Comparison of ENCODE assay signal across 11 cellular contexts in the genomic region with DNA sequence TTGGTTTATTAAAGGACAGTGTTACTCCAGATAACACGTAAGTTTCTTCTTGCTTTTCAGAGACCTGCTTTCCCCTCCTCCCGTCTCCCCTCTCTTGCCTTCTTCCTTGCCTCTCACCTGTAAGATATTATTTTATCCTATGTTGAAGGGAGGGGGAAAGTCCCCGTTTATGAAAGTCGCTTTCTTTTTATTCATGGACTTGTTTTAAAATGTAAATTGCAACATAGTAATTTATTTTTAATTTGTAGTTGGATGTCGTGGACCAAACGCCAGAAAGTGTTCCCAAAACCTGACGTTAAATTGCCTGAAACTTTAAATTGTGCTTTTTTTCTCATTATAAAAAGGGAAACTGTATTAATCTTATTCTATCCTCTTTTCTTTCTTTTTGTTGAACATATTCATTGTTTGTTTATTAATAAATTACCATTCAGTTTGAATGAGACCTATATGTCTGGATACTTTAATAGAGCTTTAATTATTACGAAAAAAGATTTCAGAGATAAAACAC. TPM values are rescaled to one million over a fixed set of nuclear protein-coding genes. Genes with fewer than 3 reads are reported as not detected.
A peak's percentile ranks its signal among the peaks of the same experiment; 100 is the strongest.
DNase-seq lines count a peak whose midpoint lies in the region; ATAC-seq, FAIRE-seq and TF ChIP-seq lines count a peak whose summit lies in the region.
"Had no signal": no experiment of that assay in that cellular context is flagged by ENCODE, and none has a peak within 500 bp of the region (broad histone marks: within the 10 kb centered on the region; RNA-seq: fewer than 3 reads in every experiment).

No MANE protein-coding gene starts in this region.

- in situ Hi-C loops in astrocyte of the cerebellum (cut with HindIII; ENCODE audit: low sequenced_read_pairs) = no loop called here

- peak overlapping the region; percentile 84 to 89 for H3K4me3 Mint-ChIP-seq in activated T-cell treated with anti-CD3 and anti-CD28 coated beads, Interleukin-2, amount 50 U/mL, for 72 hours

- TF ChIP-seq EP300 in tibial nerve (IDR thresholded peaks at IDR 0.05) = peak in 1 of 2 donors; percentile 52

- H3K9me3 ChIP-seq in tibial nerve = no peaks in the 10 kb centered on the region
- no peaks in the 10 kb centered on the region for H3K9me3 ChIP-seq in small intestine (ENCODE audit: control insufficient read depth, low read depth)

- H3K4me1 ChIP-seq in tibial nerve (peaks cover 0 to 49% (median 3%) of the 10 kb centered on the region in 4 donors), small intestine (ENCODE audit: control insufficient read depth in 2 of 2, insufficient read depth in 1 of 2, low read depth in 1 of 2, low read length in 1 of 2) (peaks cover 0 to 7% of the 10 kb centered on the region in 2 donors)

- H3K4me1 Mint-ChIP-seq in activated T-cell treated with anti-CD3 and anti-CD28 coated beads, Interleukin-2, amount 50 U/mL, for 72 hours (ENCODE audit: low read depth) = peaks cover 30% of the 10 kb centered on the region

- intact Hi-C loops in lower leg skin (cut with DNase I; ENCODE audit: low total_unique reads) = no loop called here

- peaks cover 55% of the 10 kb centered on the region for H3K27me3 Mint-ChIP-seq in activated T-cell treated with anti-CD3 and anti-CD28 coated beads, Interleukin-2, amount 50 U/mL, for 72 hours (ENCODE audit: low read depth)

- H3K27me3 ChIP-seq in tibial nerve (peaks cover 0 to 65% of the 10 kb centered on the region in 2 donors), small intestine (ENCODE audit: control insufficient read depth in 2 of 2, insufficient read depth in 2 of 2, low read length in 2 of 2) (peaks cover 27 to 45% of the 10 kb centered on the region in 2 donors)

- H3K27ac ChIP-seq in tibial nerve (peak overlapping the region in 3 of 4 donors; percentile 50 to 93 (median 89)), small intestine (ENCODE audit: low read depth in 1 of 2, low read length in 1 of 2) (no peak overlapping the region)

- no peak for TF ChIP-seq CTCF in astrocyte of the cerebellum (IDR thresholded peaks at IDR 0.05; ENCODE audit: low read depth, low read length, missing control alignments)
- no peak for TF ChIP-seq CTCF in lower leg skin (IDR thresholded peaks at IDR 0.05)
- no peak for TF ChIP-seq CTCF in tibial nerve (IDR thresholded peaks at IDR 0.05)

- FAIRE-seq in small intestine (lab: Jason Lieb, UNC) = no peak

- no peaks in the 10 kb centered on the region for H3K9me3 Mint-ChIP-seq in activated T-cell treated with anti-CD3 and anti-CD28 coated beads, Interleukin-2, amount 50 U/mL, for 72 hours

- 45 to 48% methylated on average over 8 of the region's 8 CpGs for WGBS in lower leg skin, 2 donors
- 19 to 23% methylated on average over 8 of the region's 8 CpGs for WGBS in tibial nerve, 2 donors
- WGBS in small intestine, 3 donors = 11 to 24% (median 19%) methylated on average over 8 of the region's 8 CpGs

- peak overlapping the region; percentile 73 for H3K27ac Mint-ChIP-seq in activated T-cell treated with anti-CD3 and anti-CD28 coated beads, Interleukin-2, amount 50 U/mL, for 72 hours

- H3K36me3 Mint-ChIP-seq in activated T-cell treated with anti-CD3 and anti-CD28 coated beads, Interleukin-2, amount 50 U/mL, for 72 hours (ENCODE audit: insufficient read depth in 2 of 2) = peaks cover 3 to 6% of the 10 kb centered on the region in 2 donors

- H3K36me3 ChIP-seq in tibial nerve (peaks cover 0 to 6% (median 0%) of the 10 kb centered on the region in 3 donors), small intestine (ENCODE audit: control insufficient read depth in 2 of 2, insufficient read depth in 2 of 2, low read length in 2 of 2) (no peaks in the 10 kb centered on the region)

- TF ChIP-seq POLR2A in lower leg skin (IDR thresholded peaks at IDR 0.05) = no peak
- no peak for TF ChIP-seq POLR2A in tibial nerve (IDR thresholded peaks at IDR 0.05)

- DNase-seq in activated T-cell treated with anti-CD3 and anti-CD28 coated beads, Interleukin-2, amount 50 U/mL, for 72 hours = no peak
- no peak for DNase-seq in activated T-cell treated with anti-CD3 and anti-CD28 coated beads, Interleukin-2, amount 50 U/mL, for 1 hour
- DNase-seq in astrocyte of the cerebellum (ENCODE audit: low read depth) (no peak), lower leg skin (ENCODE audit: low spot score in 2 of 2) (no peak), tibial nerve (ENCODE audit: low spot score in 2 of 2) (no peak), NCI-H1417 treated with DMSO at 0.1 percent for 48 hours (lab: John Stamatoyannopoulos, UW) (no peak), small intestine (no peak)
- DNase-seq: DMS79, GOT3, NCI-H2171 treated with DMSO at 0.1 percent for 48 hours had no signal

- ATAC-seq in activated T-cell treated with anti-CD3 and anti-CD28 coated beads, Interleukin-2, amount 50 U/mL, for 72 hours (replicated peaks in 1 of 2) = no peak
- ATAC-seq in GM18907 (IDR thresholded peaks at IDR 0.05; ENCODE audit: unreplicated experiment) = no peak

- peak overlapping the region; percentile 54 for H3K4me3 ChIP-seq in astrocyte of the cerebellum (ENCODE audit: low read depth, low read length)
- peak overlapping the region; percentile 36 for H3K4me3 ChIP-seq in lower leg skin (ENCODE audit: low read depth, poor library complexity, severe bottlenecking)
- H3K4me3 ChIP-seq in tibial nerve = peak overlapping the region; percentile 47 to 81 (median 56)
- H3K4me3 ChIP-seq in small intestine (ENCODE audit: low read depth in 1 of 2, low read length in 2 of 2) = peak overlapping the region in 1 of 2 donors; percentile 70

RNA-seq across cellular contexts. Expression of gene FOXC1, which starts 2.7 kb away (rescaled TPM):
- total RNA-seq in activated T-cell treated with anti-CD3 and anti-CD28 coated beads, Interleukin-2, amount 50 U/mL, for 72 hours = under 1 TPM; 0.17 to 0.30 TPM
- total RNA-seq in lower leg skin (10 to 100 TPM in 3 of 4 donors, 1 to 10 TPM in 1; 7.1 to 39.2 (median 27.5) TPM), tibial nerve (10 to 100 TPM; 36.0 to 53.7 (median 50.2) TPM)
- polyA plus RNA-seq in small intestine = 1 to 10 TPM in 1 of 3 donors, under 1 TPM in 1, not detected in 1; 0.27 to 3.1 TPM

Comparison
In these comparisons a context has a peak if more than half of its experiments do, and no peak if none do; other contexts are left out.
1. H3K27ac ChIP-seq: peak in tibial nerve (3 of 4); none in small intestine (0 of 2).
2. RNA of gene FOXC1, which starts 2.7 kb away (total RNA-seq): 36.0 to 53.7 TPM in tibial nerve and 7.1 to 39.2 TPM in lower leg skin; 0.17 to 0.30 TPM in activated T-cell treated with anti-CD3 and anti-CD28 coated beads, Interleukin-2, amount 50 U/mL, for 72 hours; every median in the first group is over 4 times any median in the second.